22 cellular contexts compared by ENCODE assay signal in the genomic region with DNA sequence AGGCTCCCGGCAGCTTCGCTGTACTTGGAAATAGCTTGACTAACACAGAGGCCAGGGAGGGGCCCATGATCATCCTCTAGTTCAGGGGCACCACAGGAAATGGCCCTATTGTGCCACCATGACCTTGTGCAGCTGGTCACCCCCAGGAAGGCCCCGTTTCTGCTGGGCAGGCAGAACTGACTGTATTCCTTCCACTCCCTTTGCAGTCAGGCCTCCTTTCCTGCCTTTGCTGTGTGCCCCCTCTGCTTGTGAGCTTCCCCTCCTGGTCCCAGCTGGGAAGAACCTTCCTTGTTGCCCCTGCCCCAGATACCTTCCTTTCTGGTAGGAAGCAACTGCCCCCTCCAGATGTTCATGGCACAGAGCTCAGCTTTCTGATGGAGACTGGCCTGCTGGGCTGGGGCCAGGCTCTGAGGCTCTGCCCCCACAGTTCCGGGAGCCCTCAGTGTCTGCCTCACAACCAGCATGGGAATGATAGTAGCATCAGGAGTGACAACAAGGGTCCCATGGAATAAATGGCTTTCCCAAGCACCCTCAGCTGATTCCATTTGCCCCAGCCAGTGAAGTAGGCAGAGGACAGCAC.
"Had no signal": no experiment of that assay in that cellular context is flagged by ENCODE, and none has a peak within 500 bp of the region (broad histone marks: within the 10 kb centered on the region; RNA-seq: fewer than 3 reads in every experiment).

No MANE protein-coding gene starts in this region.

- H3K4me1 ChIP-seq: heart left ventricle, left ventricle myocardium inferior, prostate gland, suprapubic skin, thyroid gland, upper lobe of left lung, vagina had no signal

- H3K4me3 ChIP-seq: heart left ventricle, left ventricle myocardium inferior, ovary, prostate gland, right lobe of liver, suprapubic skin, thyroid gland, upper lobe of left lung, vagina had no signal

- H3K36me3 ChIP-seq: heart left ventricle, left ventricle myocardium inferior, ovary, prostate gland, right lobe of liver, suprapubic skin, thyroid gland, upper lobe of left lung, vagina had no signal

- H3K36me3 Mint-ChIP-seq: naive thymus-derived CD4-positive, alpha-beta T cell; stimulated activated effector memory CD8-positive, alpha-beta T cell treated with anti-CD3 and anti-CD28 coated beads, Interleukin-12 subunit alpha, Interleukin-12 subunit beta, amount 100 ng/mL, for 72 hours had no signal

- H3K9me3 ChIP-seq: heart left ventricle, left ventricle myocardium inferior, ovary, prostate gland, right lobe of liver, suprapubic skin, thyroid gland, upper lobe of left lung, vagina had no signal

- DNase-seq: dermis blood vessel endothelial cell; effector CD4-positive, alpha-beta T cell; foreskin melanocyte; hippocampal formation; left cardiac atrium; left ventricle myocardium inferior; mesendoderm; naive thymus-derived CD4-positive, alpha-beta T cell; nephron progenitor cell; stimulated activated CD4-positive, alpha-beta T cell treated with anti-CD3 and anti-CD28 coated beads, Interleukin-4, amount 100 ng/mL, for 1 hour; stimulated activated CD8-positive, alpha-beta memory T cell treated with anti-CD3 and anti-CD28 coated beads, Interleukin-4, amount 100 ng/mL, for 48 hours; stimulated activated naive CD8-positive, alpha-beta T cell treated with anti-CD3 and anti-CD28 coated beads, Interleukin-15, Interleukin-2, amounts not matched to agents 100 U/mL and 50 U/mL, for 24 hours; thyroid gland had no signal

- H3K4me1 Mint-ChIP-seq: stimulated activated effector memory CD8-positive, alpha-beta T cell treated with anti-CD3 and anti-CD28 coated beads, Interleukin-12 subunit alpha, Interleukin-12 subunit beta, amount 100 ng/mL, for 72 hours had no signal

- H3K27ac Mint-ChIP-seq: naive thymus-derived CD4-positive, alpha-beta T cell; nephron progenitor cell; stimulated activated effector memory CD8-positive, alpha-beta T cell treated with anti-CD3 and anti-CD28 coated beads, Interleukin-12 subunit alpha, Interleukin-12 subunit beta, amount 100 ng/mL, for 72 hours had no signal

- H3K27ac ChIP-seq: heart left ventricle, left ventricle myocardium inferior, ovary, prostate gland, right lobe of liver, suprapubic skin, thyroid gland, upper lobe of left lung, vagina had no signal

- FAIRE-seq: islet of Langerhans had no signal

- H3K9me3 Mint-ChIP-seq: nephron progenitor cell; stimulated activated effector memory CD8-positive, alpha-beta T cell treated with anti-CD3 and anti-CD28 coated beads, Interleukin-12 subunit alpha, Interleukin-12 subunit beta, amount 100 ng/mL, for 72 hours had no signal

- H3K4me3 Mint-ChIP-seq: naive thymus-derived CD4-positive, alpha-beta T cell; nephron progenitor cell; stimulated activated effector memory CD8-positive, alpha-beta T cell treated with anti-CD3 and anti-CD28 coated beads, Interleukin-12 subunit alpha, Interleukin-12 subunit beta, amount 100 ng/mL, for 72 hours had no signal
